23 cellular contexts compared by ENCODE assay signal in genomic region chr2:205405194-205405593, GRCh38.
DNase-seq lines count a peak whose midpoint lies in the region; ATAC-seq, FAIRE-seq and TF ChIP-seq lines count a peak whose summit lies in the region.
"Had no signal": no experiment of that assay in that cellular context is flagged by ENCODE, and none has a peak within 500 bp of the region (broad histone marks: within the 10 kb centered on the region; RNA-seq: fewer than 3 reads in every experiment).

No MANE protein-coding gene starts in this region.

- POLR2A ChIA-PET in PC-3 (lab: Charles Lee; ENCODE audit: unreplicated experiment) = no interaction called here
- POLR2A ChIA-PET in endothelial cell of umbilical vein (lab: Charles Lee) = interaction anchor here (0.9 kb wide), 1 partner anchor 277 kb away, joined by 3 read pairs; the partner anchor contains the start of gene NRP2

- CTCF ChIA-PET in PC-3 (lab: Charles Lee) (interaction anchor here (1.0 kb wide), 1 partner anchor 271 kb away, joined by 3 read pairs; no protein-coding TSS in a partner anchor), endothelial cell of umbilical vein (lab: Charles Lee) (interaction anchor here (1.0 to 2.4 kb wide), 5 partner anchors 15 to 1145 kb away, joined by 3 to 11 read pairs (median 3); no protein-coding TSS in a partner anchor)

- H3K4me1 ChIP-seq in PC-3 (ENCODE audit: insufficient read depth, low read length) (peaks cover 17% of the 10 kb centered on the region), endothelial cell of umbilical vein (ENCODE audit: control insufficient read depth, extremely low read depth, insufficient read depth, low read length) (peaks cover 26% of the 10 kb centered on the region), testis (peaks cover 6% of the 10 kb centered on the region)
- H3K4me1 ChIP-seq: lower lobe of right lung had no signal

- no peaks in the 10 kb centered on the region for H3K9me3 ChIP-seq in PC-3 (ENCODE audit: low read length)
- H3K9me3 ChIP-seq in endothelial cell of umbilical vein (replicated peaks; ENCODE audit: control insufficient read depth, insufficient read depth, low read length) = no peaks in the 10 kb centered on the region
- H3K9me3 ChIP-seq in testis = no peaks in the 10 kb centered on the region
- H3K9me3 ChIP-seq: lower lobe of right lung, upper lobe of right lung had no signal

- H3K9me2 ChIP-seq in PC-3 (replicated peaks; ENCODE audit: low read length) = no peaks in the 10 kb centered on the region

- no peaks in the 10 kb centered on the region for H3K27me3 ChIP-seq in PC-3 (ENCODE audit: low read length)
- H3K27me3 ChIP-seq in endothelial cell of umbilical vein (ENCODE audit: control insufficient read depth in 2 of 2, insufficient read depth in 2 of 2, low read length in 2 of 2) = no peaks in the 10 kb centered on the region
- H3K27me3 ChIP-seq in testis = no peaks in the 10 kb centered on the region
- peaks cover 0 to 6% (median 0%) of the 10 kb centered on the region in 45 donors for H3K27me3 ChIP-seq in dorsolateral prefrontal cortex
- H3K27me3 ChIP-seq: upper lobe of right lung had no signal

- no peaks in the 10 kb centered on the region for H3F3A ChIP-seq in PC-3 (ENCODE audit: low read length, unreplicated experiment)

- no peaks in the 10 kb centered on the region for H3K9me1 ChIP-seq in endothelial cell of umbilical vein (replicated peaks; ENCODE audit: control insufficient read depth, extremely low read depth, insufficient read depth, low read length)

- peak; percentile 90 for FAIRE-seq in endothelial cell of umbilical vein (lab: Jason Lieb, UNC)

- DNase-seq in HCEC 1CT (peak; percentile 71), PC-3 (peak; percentile 78), endothelial cell of umbilical vein (ENCODE audit: low read depth, low spot score) (peak; percentile 65), non-pigmented ciliary epithelial cell (ENCODE audit: low read depth) (peak; percentile 46), testis (no peak), ecto neural progenitor cell (ENCODE audit: low spot score) (no peak), dorsolateral prefrontal cortex (no peak), caudate nucleus (lab: John Stamatoyannopoulos, UW) (no peak)
- DNase-seq: activated CD8-positive, alpha-beta memory T cell treated with anti-CD3 and anti-CD28 coated beads, Interleukin-2, amount 50 U/mL, for 4 hours; activated naive CD4-positive, alpha-beta T cell treated with Interleukin-2 at 50 U/mL for 16 hours; C1 segment of cervical spinal cord; DMS153; effector memory CD8-positive, alpha-beta T cell; lower lobe of right lung; naive thymus-derived CD4-positive, alpha-beta T cell; NCI-H1417; NCI-H2171; NK-92 treated with Interleukin-12 subunit alpha and Interleukin-12 subunit beta, amount 100 ng/mL, for 24 hours; stimulated activated naive B cell treated with anti-CD40 and anti-IgM and Interleukin-4, amounts not matched to agents 10 μg/mL and 1 μg/mL and 100 μg/mL, for 72 hours; T-helper 17 cell; upper lobe of right lung had no signal

- H3K27ac ChIP-seq in PC-3 (ENCODE audit: low read length) = peak overlapping the region; percentile 50
- peak overlapping the region; percentile 54 for H3K27ac ChIP-seq in endothelial cell of umbilical vein (ENCODE audit: insufficient read depth, low read depth, low read length)
- no peak overlapping the region for H3K27ac ChIP-seq in testis
- no peak overlapping the region for H3K27ac ChIP-seq in dorsolateral prefrontal cortex
- H3K27ac ChIP-seq in caudate nucleus (ENCODE audit: low read depth, low read length) = no peak overlapping the region
- H3K27ac ChIP-seq: KMS-11, lower lobe of right lung, upper lobe of right lung had no signal

- WGBS in testis, 2 donors = 60 to 70% methylated on average over 1 of the region's 1 CpG

- H3K36me3 ChIP-seq in PC-3 (ENCODE audit: low read depth, low read length) = no peaks in the 10 kb centered on the region
- H3K36me3 ChIP-seq in endothelial cell of umbilical vein (ENCODE audit: control insufficient read depth in 2 of 2, extremely low read depth in 1 of 2, insufficient read depth in 2 of 2, low read length in 2 of 2) = peaks cover 0 to 3% of the 10 kb centered on the region in 2 experiments
- no peaks in the 10 kb centered on the region for H3K36me3 ChIP-seq in testis (ENCODE audit: low read depth, missing control alignments)
- H3K36me3 ChIP-seq: lower lobe of right lung, upper lobe of right lung had no signal

- H3K9ac ChIP-seq in PC-3 (ENCODE audit: low read length) = no peak overlapping the region
- H3K9ac ChIP-seq in endothelial cell of umbilical vein (replicated peaks; ENCODE audit: extremely low read depth, insufficient read depth, low read length) = no peak overlapping the region
- H3K9ac ChIP-seq: KMS-11 had no signal

- H3K79me2 ChIP-seq in PC-3 (ENCODE audit: low read length) (no peaks in the 10 kb centered on the region), endothelial cell of umbilical vein (ENCODE audit: control insufficient read depth, insufficient read depth, low read length) (no peaks in the 10 kb centered on the region)

- H3K4me3 ChIP-seq in PC-3 (ENCODE audit: low read length) = no peak overlapping the region
- no peak overlapping the region for H3K4me3 ChIP-seq in endothelial cell of umbilical vein (replicated peaks in 1 of 3; ENCODE audit: insufficient read depth in 1 of 3, low read depth in 1 of 3, low read length in 3 of 3)
- H3K4me3 ChIP-seq in testis = no peak overlapping the region
- no peak overlapping the region for H3K4me3 ChIP-seq in dorsolateral prefrontal cortex
- H3K4me3 ChIP-seq: lower lobe of right lung, upper lobe of right lung had no signal

- ATAC-seq in PC-3 = peak; percentile 86
- ATAC-seq: effector memory CD8-positive, alpha-beta T cell; lower lobe of right lung; naive thymus-derived CD4-positive, alpha-beta T cell; stimulated activated naive B cell treated with anti-CD40 and anti-IgM and Interleukin-4, amounts not matched to agents 10 μg/mL and 1 μg/mL and 100 μg/mL, for 72 hours; T-helper 17 cell; upper lobe of right lung; WTC11 had no signal

- TF ChIP-seq CTCF in PC-3 (conservative IDR thresholded peaks at IDR 0.05; ENCODE audit: low read depth, low read length) = no peak
- TF ChIP-seq CTCF in endothelial cell of umbilical vein (IDR thresholded peaks at IDR 0.05; ENCODE audit: extremely low read depth in 1 of 2, insufficient read depth in 1 of 2, low read depth in 1 of 2, low read length in 2 of 2) = no peak
- TF ChIP-seq CTCF in testis (IDR thresholded peaks at IDR 0.05) = no peak
- no peak for TF ChIP-seq CTCF in dorsolateral prefrontal cortex (IDR thresholded peaks at IDR 0.05 in 54 of 56, conservative IDR thresholded peaks at IDR 0.05 in 2 of 56; ENCODE audit: low read depth in 1 of 56, partially characterized antibody in 56 of 56)

- TF ChIP-seq POLR2A in endothelial cell of umbilical vein (IDR thresholded peaks at IDR 0.05; ENCODE audit: low read depth, low read length) (no peak), testis (IDR thresholded peaks at IDR 0.05) (no peak)

- H4K20me1 ChIP-seq in PC-3 (ENCODE audit: low read length) = no peaks in the 10 kb centered on the region
- no peaks in the 10 kb centered on the region for H4K20me1 ChIP-seq in endothelial cell of umbilical vein (replicated peaks; ENCODE audit: control insufficient read depth, extremely low read depth, insufficient read depth, low read length)

- H2AFZ ChIP-seq in PC-3 (ENCODE audit: low read length) (no peak overlapping the region), endothelial cell of umbilical vein (ENCODE audit: low read depth, low read length) (no peak overlapping the region)

- BruUV-seq in PC-3 (replicated peaks; lab: Mats Ljungman, UMichigan) (no TSS peak), endothelial cell of umbilical vein (replicated peaks; lab: Mats Ljungman, UMichigan) (TSS peak; percentile 31)

- intact Hi-C loops in PC-3 (cut with micrococcal nuclease) (loop anchor here (10.0 kb wide), 1 partner anchor 270 kb away; no protein-coding TSS in a partner anchor), endothelial cell of umbilical vein (cut with micrococcal nuclease) (loop anchor here (1.0 to 10.0 kb wide), 2 partner anchors 31 to 1080 kb away; no protein-coding TSS in a partner anchor), testis (cut with DNase I; ENCODE audit: low total_unique reads) (no loop called here), dorsolateral prefrontal cortex (cut with DNase I) (no loop called here)

- H3K4me2 ChIP-seq in PC-3 (ENCODE audit: low read length) = peak overlapping the region; percentile 24
- peak overlapping the region; percentile 69 for H3K4me2 ChIP-seq in endothelial cell of umbilical vein (ENCODE audit: insufficient read depth, low read length)
- H3K4me2 ChIP-seq: KMS-11 had no signal

- dilution Hi-C loops in endothelial cell of umbilical vein (cut with MboI; ENCODE audit: extremely low pct_ligation_motif_present, low sequenced_read_pairs) = no loop called here

TF ChIP-seq in endothelial cell of umbilical vein, 7 proteins besides CTCF, POLR2A, EP300 and RAD21:
- TF ChIP-seq EZH2 (IDR thresholded peaks at IDR 0.05; ENCODE audit: borderline replicate concordance, low read depth, low read length, severe bottlenecking) (no peak), GATA2 (IDR thresholded peaks at IDR 0.05; ENCODE audit: insufficient read depth, insufficient read length, low read depth, low read length) (peak; percentile 86), MYC (IDR thresholded peaks at IDR 0.05; ENCODE audit: low read depth, low read length) (no peak), JUN (IDR thresholded peaks at IDR 0.05; ENCODE audit: borderline replicate concordance, insufficient read depth, insufficient read length, low read depth) (no peak), FOS (IDR thresholded peaks at IDR 0.05; ENCODE audit: borderline replicate concordance, insufficient read depth, low read length) (peak; percentile 87), MAX (IDR thresholded peaks at IDR 0.05; ENCODE audit: insufficient read depth, insufficient read length) (no peak), POLR2AphosphoS5 (IDR thresholded peaks at IDR 0.05; ENCODE audit: insufficient read depth, low read depth, low read length) (peak; percentile 18)

Comparison
In these comparisons a context has a peak if more than half of its experiments do, and no peak if none do; other contexts are left out.
1. DNase-seq: peak in HCEC 1CT (single experiment), PC-3 (single experiment), endothelial cell of umbilical vein (single experiment) and non-pigmented ciliary epithelial cell (single experiment); none in testis (single experiment), ecto neural progenitor cell (single experiment), dorsolateral prefrontal cortex (0 of 10) and caudate nucleus (0 of 61).
2. H3K27ac ChIP-seq: peak in PC-3 (single experiment) and endothelial cell of umbilical vein (single experiment); none in testis (0 of 2), dorsolateral prefrontal cortex (0 of 59) and caudate nucleus (single experiment).
3. intact Hi-C loops: an anchor here in PC-3 (10.0 kb wide) and endothelial cell of umbilical vein (1.0 to 10.0 kb wide); none called in testis and dorsolateral prefrontal cortex.